Comparison of ENCODE assay signal across 30 cellular contexts in the genomic region with DNA sequence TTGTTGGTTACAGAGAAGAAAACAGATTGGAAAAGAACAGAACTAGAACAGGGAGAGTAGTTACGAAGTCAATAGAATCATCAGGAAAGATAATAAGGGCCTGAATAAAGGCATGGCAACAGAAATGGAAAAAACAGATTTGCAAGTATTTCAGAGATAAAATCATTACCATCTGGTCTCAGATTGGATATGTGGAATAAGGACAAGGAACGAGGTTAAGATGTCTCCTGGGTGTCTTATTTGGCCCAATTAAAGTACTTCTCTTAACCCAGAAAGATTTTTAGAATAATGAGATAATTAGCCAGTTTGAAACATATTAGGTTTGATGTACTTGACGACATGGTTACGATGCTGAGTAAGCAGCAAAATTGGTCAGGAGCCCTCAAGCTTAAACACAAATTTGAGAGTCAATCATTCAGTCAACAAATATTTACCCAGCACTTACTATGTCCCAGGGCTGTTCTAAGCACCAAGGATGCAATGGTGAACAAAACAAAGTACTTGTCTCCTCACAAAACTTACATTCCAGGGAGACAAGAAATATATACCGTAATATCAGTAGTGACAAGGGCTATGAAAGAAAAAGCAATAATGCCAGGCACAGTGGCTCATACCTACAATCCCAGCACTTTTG. TPM values are rescaled to one million over a fixed set of nuclear protein-coding genes. Genes with fewer than 3 reads are reported as not detected.
DNase-seq lines count a peak whose midpoint lies in the region; ATAC-seq, FAIRE-seq and TF ChIP-seq lines count a peak whose summit lies in the region.
"Had no signal": no experiment of that assay in that cellular context is flagged by ENCODE, and none has a peak within 500 bp of the region (broad histone marks: within the 10 kb centered on the region; RNA-seq: fewer than 3 reads in every experiment).

No MANE protein-coding gene starts in this region.

- no peaks in the 10 kb centered on the region for H3K9me3 ChIP-seq in mesenchymal stem cell (ENCODE audit: control insufficient read depth, low read length)
- H3K9me3 ChIP-seq: pancreas, upper lobe of left lung had no signal

- no peaks in the 10 kb centered on the region for H3K4me1 ChIP-seq in mesenchymal stem cell (ENCODE audit: control insufficient read depth, insufficient read depth, low read depth, low read length)

- no peaks in the 10 kb centered on the region for H3K27me3 ChIP-seq in mesenchymal stem cell (ENCODE audit: control insufficient read depth in 1 of 2, insufficient read depth in 1 of 2, low read length in 2 of 2)
- H3K27me3 ChIP-seq: BLaER1, pancreas, upper lobe of left lung had no signal

- H3K23ac ChIP-seq in mesenchymal stem cell (ENCODE audit: low read length in 2 of 2): no peak overlapping the region

- no peak overlapping the region for H4K91ac ChIP-seq in mesenchymal stem cell (ENCODE audit: low read length)

- DNase-seq in activated naive CD8-positive, alpha-beta T cell treated with anti-CD3 and anti-CD28 coated beads for 36 hours: no peak
- DNase-seq in H54 (ENCODE audit: insufficient read length, low spot score) (no peak), mesenchymal stem cell (no peak), GM19240 (ENCODE audit: insufficient read length, low spot score) (no peak)
- DNase-seq in central memory CD8-positive, alpha-beta T cell (ENCODE audit: low spot score in 2 of 2): no peak
- no peak for DNase-seq in activated CD4-positive, alpha-beta T cell treated with anti-CD3 and anti-CD28 coated beads, Interleukin-2, amount 50 U/mL, for 48 hours
- DNase-seq: activated CD4-positive, CD25-positive, alpha-beta regulatory T cell; activated naive CD8-positive, alpha-beta T cell treated with anti-CD3 and anti-CD28 coated beads, Interleukin-2, amount 10 ng/mL, durations not matched to agents 7 days and 5 days; central memory CD4-positive, alpha-beta T cell; COR-L47; islet precursor cell; Karpas-422; NCI-H146; NCI-H2107; pancreas; stimulated activated CD4-positive, alpha-beta T cell treated with anti-CD3 and anti-CD28 coated beads, Interleukin-12 subunit alpha, Interleukin-12 subunit beta, amount 100 ng/mL, for 4 hours; stimulated activated CD4-positive, alpha-beta T cell treated with anti-CD3 and anti-CD28 coated beads, Interleukin-4, amount 100 ng/mL, for 4 hours; substantia nigra; SW 1271; T1000; upper lobe of left lung had no signal

- H3K18ac ChIP-seq in mesenchymal stem cell (ENCODE audit: low read depth in 1 of 2, low read length in 2 of 2): no peak overlapping the region

- H2BK120ac ChIP-seq in mesenchymal stem cell (ENCODE audit: low read depth, low read length): no peak overlapping the region

- H3K36me3 Mint-ChIP-seq in activated naive CD8-positive, alpha-beta T cell: no peaks in the 10 kb centered on the region
- peaks cover 8% of the 10 kb centered on the region for H3K36me3 Mint-ChIP-seq in activated naive CD8-positive, alpha-beta T cell treated with anti-CD3 and anti-CD28 coated beads for 36 hours
- peaks cover 12% of the 10 kb centered on the region for H3K36me3 Mint-ChIP-seq in central memory CD8-positive, alpha-beta T cell (ENCODE audit: insufficient read depth)

- no peak overlapping the region for H3K4me3 Mint-ChIP-seq in activated naive CD8-positive, alpha-beta T cell
- no peak overlapping the region for H3K4me3 Mint-ChIP-seq in activated naive CD8-positive, alpha-beta T cell treated with anti-CD3 and anti-CD28 coated beads for 36 hours
- no peak overlapping the region for H3K4me3 Mint-ChIP-seq in central memory CD8-positive, alpha-beta T cell
- H3K4me3 Mint-ChIP-seq: activated naive CD8-positive, alpha-beta T cell treated with anti-CD3 and anti-CD28 coated beads, Interleukin-2, amount 10 ng/mL, durations not matched to agents 7 days and 5 days; neural crest cell; stimulated activated memory B cell treated with anti-CD40 and anti-IgM and Interleukin-4, amounts not matched to agents 10 μg/mL and 1 μg/mL and 100 μg/mL, for 72 hours had no signal

- no peak overlapping the region for H2BK12ac ChIP-seq in mesenchymal stem cell (ENCODE audit: low read length in 2 of 2)

- peaks cover 80% of the 10 kb centered on the region for H3K4me1 Mint-ChIP-seq in activated naive CD8-positive, alpha-beta T cell (ENCODE audit: low read depth)
- peaks cover 32% of the 10 kb centered on the region for H3K4me1 Mint-ChIP-seq in activated naive CD8-positive, alpha-beta T cell treated with anti-CD3 and anti-CD28 coated beads for 36 hours
- H3K4me1 Mint-ChIP-seq in central memory CD8-positive, alpha-beta T cell: peaks cover 62% of the 10 kb centered on the region
- H3K4me1 Mint-ChIP-seq: neural crest cell had no signal

- H3K4ac ChIP-seq in mesenchymal stem cell (ENCODE audit: low read depth in 1 of 2, low read length in 2 of 2): no peak overlapping the region

- H3K4me2 ChIP-seq in mesenchymal stem cell (ENCODE audit: low read length, poor library complexity, severe bottlenecking): no peak overlapping the region
- H3K4me2 ChIP-seq: BLaER1 had no signal

- H3K4me3 ChIP-seq in mesenchymal stem cell (ENCODE audit: insufficient read depth in 1 of 2, low read depth in 1 of 2, low read length in 2 of 2): no peak overlapping the region
- H3K4me3 ChIP-seq: BLaER1, lung, pancreas, upper lobe of left lung had no signal

- no peaks in the 10 kb centered on the region for H3K27me3 Mint-ChIP-seq in activated naive CD8-positive, alpha-beta T cell
- no peaks in the 10 kb centered on the region for H3K27me3 Mint-ChIP-seq in activated naive CD8-positive, alpha-beta T cell treated with anti-CD3 and anti-CD28 coated beads for 36 hours
- H3K27me3 Mint-ChIP-seq in central memory CD8-positive, alpha-beta T cell: no peaks in the 10 kb centered on the region
- H3K27me3 Mint-ChIP-seq: activated naive CD8-positive, alpha-beta T cell treated with anti-CD3 and anti-CD28 coated beads, Interleukin-2, amount 10 ng/mL, durations not matched to agents 7 days and 5 days; stimulated activated memory B cell treated with anti-CD40 and anti-IgM and Interleukin-4, amounts not matched to agents 10 μg/mL and 1 μg/mL and 100 μg/mL, for 72 hours had no signal

- no peak overlapping the region for H2AFZ ChIP-seq in mesenchymal stem cell (ENCODE audit: low read depth, low read length)

- no peak for ATAC-seq in central memory CD8-positive, alpha-beta T cell (replicated peaks; ENCODE audit: extremely low read depth, poor library complexity, severe bottlenecking)
- no peak for ATAC-seq in HG03432 (IDR thresholded peaks at IDR 0.05; ENCODE audit: unreplicated experiment)
- ATAC-seq: Panc1; right cardiac atrium; stimulated activated memory B cell treated with anti-CD40 and anti-IgM and Interleukin-4, amounts not matched to agents 10 μg/mL and 1 μg/mL and 100 μg/mL, for 72 hours had no signal

- no peak overlapping the region for H2AK5ac ChIP-seq in mesenchymal stem cell (ENCODE audit: low read length, severe bottlenecking)

- no peak overlapping the region for H2BK5ac ChIP-seq in mesenchymal stem cell (ENCODE audit: low read depth, low read length, poor library complexity, severe bottlenecking)

- H3K9ac ChIP-seq in mesenchymal stem cell (ENCODE audit: low read length): no peak overlapping the region
- H3K9ac ChIP-seq: BLaER1 had no signal

- no peak overlapping the region for H3K14ac ChIP-seq in mesenchymal stem cell (ENCODE audit: low read length in 2 of 2)

- TF ChIP-seq POLR2A in H54 (IDR thresholded peaks at IDR 0.05; ENCODE audit: low read depth, low read length): no peak

- H3K79me1 ChIP-seq in mesenchymal stem cell (replicated peaks; ENCODE audit: low read length, poor library complexity, severe bottlenecking): peaks cover 7% of the 10 kb centered on the region

- no peak overlapping the region for H4K8ac ChIP-seq in mesenchymal stem cell (ENCODE audit: low read length)

- WGBS in mesenchymal stem cell: over 99% methylated on average over 4 of the region's 5 CpGs

- no peaks in the 10 kb centered on the region for H3K9me3 Mint-ChIP-seq in activated naive CD8-positive, alpha-beta T cell (ENCODE audit: low read depth)
- no peaks in the 10 kb centered on the region for H3K9me3 Mint-ChIP-seq in activated naive CD8-positive, alpha-beta T cell treated with anti-CD3 and anti-CD28 coated beads for 36 hours
- H3K9me3 Mint-ChIP-seq in central memory CD8-positive, alpha-beta T cell: no peaks in the 10 kb centered on the region
- H3K9me3 Mint-ChIP-seq: activated naive CD8-positive, alpha-beta T cell treated with anti-CD3 and anti-CD28 coated beads, Interleukin-2, amount 10 ng/mL, durations not matched to agents 7 days and 5 days; neural crest cell; stimulated activated memory B cell treated with anti-CD40 and anti-IgM and Interleukin-4, amounts not matched to agents 10 μg/mL and 1 μg/mL and 100 μg/mL, for 72 hours had no signal

- H3K27ac ChIP-seq in mesenchymal stem cell (ENCODE audit: low read length, poor library complexity, severe bottlenecking): no peak overlapping the region
- H3K27ac ChIP-seq: BLaER1, pancreas had no signal

- H2BK15ac ChIP-seq in mesenchymal stem cell (ENCODE audit: low read depth, poor library complexity, severe bottlenecking): peak overlapping the region; percentile 54

- H3K27ac Mint-ChIP-seq in activated naive CD8-positive, alpha-beta T cell: peak overlapping the region; percentile 25
- no peak overlapping the region for H3K27ac Mint-ChIP-seq in activated naive CD8-positive, alpha-beta T cell treated with anti-CD3 and anti-CD28 coated beads for 36 hours
- H3K27ac Mint-ChIP-seq in central memory CD8-positive, alpha-beta T cell (ENCODE audit: low read depth): peak overlapping the region; percentile 2
- H3K27ac Mint-ChIP-seq: stimulated activated memory B cell treated with anti-CD40 and anti-IgM and Interleukin-4, amounts not matched to agents 10 μg/mL and 1 μg/mL and 100 μg/mL, for 72 hours had no signal

- peak; percentile 69 for FAIRE-seq in H54 (lab: Jason Lieb, UNC)
- FAIRE-seq: astrocyte, pancreas had no signal

- H3K36me3 ChIP-seq in mesenchymal stem cell (ENCODE audit: control insufficient read depth in 1 of 2, insufficient read depth in 2 of 2, low read depth in 1 of 2, low read length in 2 of 2): peaks cover 3 to 4% of the 10 kb centered on the region in 2 experiments
- H3K36me3 ChIP-seq: pancreas had no signal

RNA-seq across cellular contexts. Expression of a gene that starts 18.3 kb away (rescaled TPM):
- total RNA-seq in activated naive CD8-positive, alpha-beta T cell treated with anti-CD3 and anti-CD28 coated beads for 36 hours: 10 to 100 TPM; 19.7 to 21.5 TPM
- polyA plus RNA-seq in mesenchymal stem cell (2013, experiment 1 of 2): 9.7 TPM
- 9.5 TPM for polyA plus RNA-seq in mesenchymal stem cell (2013, experiment 2 of 2)
